2 cellular contexts compared by ENCODE assay signal in genomic region chr4:118878487-118878886, GRCh38. TPM values are rescaled to one million over a fixed set of nuclear protein-coding genes. Genes with fewer than 3 reads are reported as not detected.
"Had no signal": no experiment of that assay in that cellular context is flagged by ENCODE, and none has a peak within 500 bp of the region (broad histone marks: within the 10 kb centered on the region; RNA-seq: fewer than 3 reads in every experiment).

No MANE protein-coding gene starts in this region.

RNA-seq across cellular contexts. Expression of gene SYNPO2, which starts 10.2 kb away (rescaled TPM):
- total RNA-seq: HT-29 had no signal
- polyA plus RNA-seq: IgD-negative memory B cell had no signal
